1 cellular context compared by ENCODE assay signal in genomic region chr5:92562065-92562464, GRCh38.
TF ChIP-seq lines count a peak whose summit lies in the region.

No MANE protein-coding gene starts in this region.

TF ChIP-seq in A549, 52 proteins besides CTCF, POLR2A, EP300 and RAD21 (continued from another document):
- TF ChIP-seq REST (IDR thresholded peaks at IDR 0.05): no peak
